In genomic region chr16:2008631-2009301, GRCh38 we compare ENCODE assay signal across 1 cellular context.
TF ChIP-seq lines count a peak whose summit lies in the region.

No MANE protein-coding gene starts in this region.

TF ChIP-seq in GM12878, 131 proteins besides CTCF, POLR2A, EP300 and RAD21:
- TF ChIP-seq, protein P1, sequence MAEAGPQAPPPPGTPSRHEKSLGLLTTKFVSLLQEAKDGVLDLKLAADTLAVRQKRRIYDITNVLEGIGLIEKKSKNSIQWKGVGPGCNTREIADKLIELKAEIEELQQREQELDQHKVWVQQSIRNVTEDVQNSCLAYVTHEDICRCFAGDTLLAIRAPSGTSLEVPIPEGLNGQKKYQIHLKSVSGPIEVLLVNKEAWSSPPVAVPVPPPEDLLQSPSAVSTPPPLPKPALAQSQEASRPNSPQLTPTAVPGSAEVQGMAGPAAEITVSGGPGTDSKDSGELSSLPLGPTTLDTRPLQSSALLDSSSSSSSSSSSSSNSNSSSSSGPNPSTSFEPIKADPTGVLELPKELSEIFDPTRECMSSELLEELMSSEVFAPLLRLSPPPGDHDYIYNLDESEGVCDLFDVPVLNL (IDR thresholded peaks at IDR 0.05; ENCODE audit: low read depth, low read length): peak; percentile 48; the same call in 1 of the 2 replicates
- TF ChIP-seq PKNOX1 (IDR thresholded peaks at IDR 0.05) (no peak), RELA (IDR thresholded peaks at IDR 0.05; ENCODE audit: borderline replicate concordance, partially characterized antibody) (no peak), IKZF1 (conservative IDR thresholded peaks at IDR 0.05) (0 out of 2 replicates have a peak, but pooled peaks have one; percentile 37), EED (IDR thresholded peaks at IDR 0.05; ENCODE audit: low read depth) (0 out of 2 replicates have a peak, but pooled peaks have one; percentile 13), EGR1 (IDR thresholded peaks at IDR 0.05; ENCODE audit: borderline replicate concordance in 1 of 2, low read depth in 2 of 2, low read length in 2 of 2) (0 out of 3 replicates have a peak, but pooled peaks of 1 of the 2 experiments have one; percentile 26)
